ENCODE assay signal across 1 cellular context in the genomic region with DNA sequence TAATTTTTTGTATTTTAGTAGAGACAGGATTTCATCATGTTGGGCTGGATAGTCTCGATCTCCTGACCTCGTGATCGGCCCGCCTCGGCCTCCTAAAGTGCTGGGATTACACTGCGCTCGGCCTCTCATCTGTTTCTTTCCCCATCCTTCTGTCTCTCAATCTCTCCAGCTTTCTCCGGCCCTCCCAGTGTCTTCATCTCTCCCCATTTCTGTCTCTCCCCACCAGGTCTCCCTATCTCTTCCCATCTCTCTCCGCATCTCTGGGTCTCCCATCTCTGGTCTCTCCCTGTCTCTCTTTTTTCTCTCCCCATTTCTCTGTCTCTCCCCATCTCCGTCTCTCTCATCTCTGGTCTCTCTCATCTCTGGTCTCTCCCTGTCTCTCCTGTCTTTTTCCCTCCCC.
TF ChIP-seq lines count a peak whose summit lies in the region.

No MANE protein-coding gene starts in this region.

TF ChIP-seq in H1, 55 proteins besides CTCF, POLR2A, EP300 and RAD21:
- TF ChIP-seq CBX8 (IDR thresholded peaks at IDR 0.05; ENCODE audit: borderline replicate concordance, low read depth, low read length) (no peak), EZH2 (IDR thresholded peaks at IDR 0.05; ENCODE audit: low read depth, low read length, severe bottlenecking) (peak; percentile 3), MAFK (IDR thresholded peaks at IDR 0.05; ENCODE audit: low read depth, low read length) (no peak), JUND (IDR thresholded peaks at IDR 0.05; ENCODE audit: low read length) (no peak)
